In the genomic region with DNA sequence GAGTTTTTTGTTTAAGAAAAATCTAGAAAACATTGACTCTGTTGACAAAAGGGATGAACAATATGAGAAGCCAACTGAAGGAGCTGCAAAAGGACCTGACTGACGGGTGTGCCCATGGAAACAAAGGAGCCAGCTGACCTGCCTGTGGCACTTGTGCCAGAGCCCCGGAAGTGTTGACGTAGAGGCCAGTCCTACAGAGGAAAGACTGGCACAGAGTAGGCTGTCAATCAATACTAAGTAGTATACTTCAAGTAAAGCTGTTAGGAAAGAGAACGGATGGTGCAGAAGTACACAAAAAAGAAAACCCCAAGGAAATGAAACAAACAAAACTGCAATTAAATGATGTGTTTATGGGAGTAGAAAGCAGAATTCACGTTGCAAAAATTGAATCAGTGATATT, we compare ENCODE assay signal across 1 cellular context.
TF ChIP-seq lines count a peak whose summit lies in the region.

No MANE protein-coding gene starts in this region.

TF ChIP-seq in K562, 482 proteins besides CTCF, POLR2A, EP300 and RAD21 (continued from another document):
- TF ChIP-seq, protein P1, sequence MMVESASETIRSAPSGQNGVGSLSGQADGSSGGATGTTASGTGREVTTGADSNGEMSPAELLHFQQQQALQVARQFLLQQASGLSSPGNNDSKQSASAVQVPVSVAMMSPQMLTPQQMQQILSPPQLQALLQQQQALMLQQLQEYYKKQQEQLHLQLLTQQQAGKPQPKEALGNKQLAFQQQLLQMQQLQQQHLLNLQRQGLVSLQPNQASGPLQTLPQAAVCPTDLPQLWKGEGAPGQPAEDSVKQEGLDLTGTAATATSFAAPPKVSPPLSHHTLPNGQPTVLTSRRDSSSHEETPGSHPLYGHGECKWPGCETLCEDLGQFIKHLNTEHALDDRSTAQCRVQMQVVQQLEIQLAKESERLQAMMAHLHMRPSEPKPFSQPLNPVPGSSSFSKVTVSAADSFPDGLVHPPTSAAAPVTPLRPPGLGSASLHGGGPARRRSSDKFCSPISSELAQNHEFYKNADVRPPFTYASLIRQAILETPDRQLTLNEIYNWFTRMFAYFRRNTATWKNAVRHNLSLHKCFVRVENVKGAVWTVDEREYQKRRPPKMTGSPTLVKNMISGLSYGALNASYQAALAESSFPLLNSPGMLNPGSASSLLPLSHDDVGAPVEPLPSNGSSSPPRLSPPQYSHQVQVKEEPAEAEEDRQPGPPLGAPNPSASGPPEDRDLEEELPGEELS (CRISPR knock-in tag; IDR thresholded peaks at IDR 0.05; ENCODE audit: borderline replicate concordance) = no peak
- TF ChIP-seq, protein P2, sequence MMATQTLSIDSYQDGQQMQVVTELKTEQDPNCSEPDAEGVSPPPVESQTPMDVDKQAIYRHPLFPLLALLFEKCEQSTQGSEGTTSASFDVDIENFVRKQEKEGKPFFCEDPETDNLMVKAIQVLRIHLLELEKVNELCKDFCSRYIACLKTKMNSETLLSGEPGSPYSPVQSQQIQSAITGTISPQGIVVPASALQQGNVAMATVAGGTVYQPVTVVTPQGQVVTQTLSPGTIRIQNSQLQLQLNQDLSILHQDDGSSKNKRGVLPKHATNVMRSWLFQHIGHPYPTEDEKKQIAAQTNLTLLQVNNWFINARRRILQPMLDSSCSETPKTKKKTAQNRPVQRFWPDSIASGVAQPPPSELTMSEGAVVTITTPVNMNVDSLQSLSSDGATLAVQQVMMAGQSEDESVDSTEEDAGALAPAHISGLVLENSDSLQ (IDR thresholded peaks at IDR 0.05) = peak; percentile 70
